In the genomic region with DNA sequence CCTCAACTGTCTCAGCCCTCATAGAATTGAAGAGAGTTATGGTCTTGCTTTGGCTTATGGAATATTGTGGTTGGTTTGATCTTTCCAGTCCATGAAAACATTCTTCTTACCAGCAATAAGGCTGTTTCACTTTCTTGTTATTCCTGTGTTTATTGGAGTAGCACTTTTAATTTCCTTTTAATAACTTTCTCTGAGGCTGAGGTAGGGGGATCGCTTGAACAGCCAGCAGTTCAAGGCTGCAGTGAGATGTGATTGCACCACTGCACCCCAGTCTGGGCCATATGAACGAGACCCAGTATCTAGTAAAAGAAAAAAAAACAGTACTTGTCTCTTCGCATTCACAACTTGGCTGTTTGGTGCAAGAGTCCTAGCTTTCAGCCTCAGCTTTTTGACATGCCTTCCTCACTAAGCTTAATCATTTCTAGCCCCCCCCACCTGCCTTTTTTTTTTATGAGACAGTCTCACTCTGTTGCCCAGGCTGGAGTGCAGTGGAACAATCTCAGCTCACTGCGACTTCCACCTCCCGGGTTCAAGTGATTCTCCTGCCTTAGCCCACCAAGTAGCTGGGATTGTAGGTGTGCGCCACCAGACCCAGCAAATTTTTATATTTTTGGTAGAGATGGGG, we compare ENCODE assay signal across 20 cellular contexts.
DNase-seq lines count a peak whose midpoint lies in the region; ATAC-seq, FAIRE-seq and TF ChIP-seq lines count a peak whose summit lies in the region.
"Had no signal": no experiment of that assay in that cellular context is flagged by ENCODE, and none has a peak within 500 bp of the region (broad histone marks: within the 10 kb centered on the region; RNA-seq: fewer than 3 reads in every experiment).

No MANE protein-coding gene starts in this region.

- no peak for TF ChIP-seq EP300 in GM12878 (IDR thresholded peaks at IDR 0.05; ENCODE audit: borderline replicate concordance in 1 of 2, control insufficient read depth in 1 of 2, low read depth in 2 of 2, low read length in 2 of 2)

- 81% methylated on average over 6 of the region's 6 CpGs for WGBS in GM12878 (ENCODE audit: insufficient coverage, insufficient replicate concordance, low lambda C conversion rate, missing lambda C conversion rate)

- H3K4me3 Mint-ChIP-seq in type B pancreatic cell: no peak overlapping the region
- H3K4me3 Mint-ChIP-seq: CD14-positive monocyte had no signal

- no peak for ATAC-seq in activated naive CD4-positive, alpha-beta T cell treated with anti-CD3 and anti-CD28 coated beads, Interleukin-2, amount 50 U/mL, for 72 hours
- ATAC-seq in GM12878: no peak
- no peak for ATAC-seq in GM21526 (IDR thresholded peaks at IDR 0.05; ENCODE audit: low FRiP score, unreplicated experiment)
- ATAC-seq: left colon had no signal

- no peak for TF ChIP-seq CTCF in GM12878 (IDR thresholded peaks at IDR 0.05 in 2 of 3, conservative IDR thresholded peaks at IDR 0.05 in 1 of 3; ENCODE audit: control insufficient read depth in 2 of 3, extremely low read depth in 1 of 3, insufficient read depth in 1 of 3, low read depth in 3 of 3, low read length in 3 of 3)
- TF ChIP-seq CTCF in type B pancreatic cell (conservative IDR thresholded peaks at IDR 0.05): no peak

- H3K27ac Mint-ChIP-seq in activated naive CD4-positive, alpha-beta T cell treated with anti-CD3 and anti-CD28 coated beads, Interleukin-2, amount 50 U/mL, for 72 hours: peak overlapping the region; percentile 3 to 28
- H3K27ac Mint-ChIP-seq in type B pancreatic cell: peak overlapping the region; percentile 81

- intact Hi-C loops in GM12878 (cut with micrococcal nuclease; ENCODE audit: unreplicated experiment): no loop called here

- H3K27ac ChIP-seq in Karpas-422 (ENCODE audit: low read length): peak overlapping the region; percentile 61
- no peak overlapping the region for H3K27ac ChIP-seq in GM12878 (ENCODE audit: control insufficient read depth, insufficient read depth)
- H3K27ac ChIP-seq: brain microvascular endothelial cell, epithelial cell of prostate, WERI-Rb-1 had no signal

- H3K36me3 Mint-ChIP-seq in activated naive CD4-positive, alpha-beta T cell treated with anti-CD3 and anti-CD28 coated beads, Interleukin-2, amount 50 U/mL, for 72 hours: peaks cover 0 to 45% of the 10 kb centered on the region in 2 donors
- H3K36me3 Mint-ChIP-seq in type B pancreatic cell: peaks cover 15% of the 10 kb centered on the region

- H3K4me1 Mint-ChIP-seq in type B pancreatic cell (ENCODE audit: unreplicated experiment): peaks cover 44% of the 10 kb centered on the region

- POLR2A ChIA-PET in GM12878 (lab: Charles Lee): interaction anchor here (0.6 to 1.4 kb wide), 2 partner anchors 9 to 27 kb away, joined by 3 to 4 read pairs; no protein-coding TSS in a partner anchor

- in situ Hi-C loops in GM12878 (cut with MboI): no loop called here

- no peaks in the 10 kb centered on the region for H3K9me2 ChIP-seq in Karpas-422 (replicated peaks; ENCODE audit: insufficient read depth, low read length)

- no peak for DNase-seq in activated naive CD4-positive, alpha-beta T cell treated with anti-CD3 and anti-CD28 coated beads, Interleukin-2, amount 50 U/mL, for 72 hours (ENCODE audit: low spot score in 2 of 2)
- no peak for DNase-seq in activated naive CD4-positive, alpha-beta T cell treated with anti-CD3 and anti-CD28 coated beads, Interleukin-2, amount 50 U/mL, for 16 hours
- DNase-seq in Karpas-422 (no peak), GM12878 (ENCODE audit: low read depth, low spot score) (no peak), type B pancreatic cell (ENCODE audit: extremely low spot score, unreplicated experiment) (no peak), OCI-M2 (lab: John Stamatoyannopoulos, UW; ENCODE audit: unreplicated experiment) (no peak)
- DNase-seq: adrenal gland; brain microvascular endothelial cell; foreskin fibroblast; left colon; mesenchymal stem cell; NCI-H1048; NCI-H187 treated with DMSO at 0.1 percent for 48 hours; NCI-H526; stimulated activated CD4-positive, alpha-beta T cell treated with anti-CD3 and anti-CD28 coated beads, Interleukin-2, amount 100 ng/mL, for 24 hours; WERI-Rb-1 had no signal

- TF ChIP-seq RAD21 in GM12878 (IDR thresholded peaks at IDR 0.05; ENCODE audit: insufficient read depth, low read depth, low read length): no peak

- H3K9me3 ChIP-seq in Karpas-422 (ENCODE audit: low read length) (no peaks in the 10 kb centered on the region; the same call in 1 of the 2 replicates), GM12878 (replicated peaks; ENCODE audit: control insufficient read depth, insufficient read depth, low read length) (peaks cover 8% of the 10 kb centered on the region; the same call in 2 of the 3 replicates)
- H3K9me3 ChIP-seq: adrenal gland had no signal

- H3K4me1 ChIP-seq in Karpas-422 (ENCODE audit: low read length) (peaks cover 49% of the 10 kb centered on the region), GM12878 (ENCODE audit: control insufficient read depth, insufficient read depth, low read length) (peaks cover 32% of the 10 kb centered on the region)

- no TSS peak for BruUV-seq in GM12878 (replicated peaks; lab: Mats Ljungman, UMichigan)

- peaks cover 0 to 4% of the 10 kb centered on the region in 2 donors for H3K9me3 Mint-ChIP-seq in activated naive CD4-positive, alpha-beta T cell treated with anti-CD3 and anti-CD28 coated beads, Interleukin-2, amount 50 U/mL, for 72 hours
- H3K9me3 Mint-ChIP-seq in type B pancreatic cell: peaks cover 9% of the 10 kb centered on the region

- CTCF ChIA-PET in GM12878 (lab: Yijun Ruan, JAX): interaction anchor here (0.9 to 1.0 kb wide), 3 partner anchors 49 to 188 kb away, joined by 3 to 8 read pairs (median 3); no protein-coding TSS in a partner anchor

- no peak for TF ChIP-seq POLR2A in GM12878 (IDR thresholded peaks at IDR 0.05; ENCODE audit: low read depth, low read length)

- H4K20me1 ChIP-seq in Karpas-422 (ENCODE audit: insufficient read depth, low read depth, low read length): no peaks in the 10 kb centered on the region
- H4K20me1 ChIP-seq in GM12878 (ENCODE audit: control insufficient read depth, insufficient read depth): peaks cover 5% of the 10 kb centered on the region; the same call in 1 of the 2 replicates

- no peak overlapping the region for H2AFZ ChIP-seq in Karpas-422 (ENCODE audit: low read length)
- H2AFZ ChIP-seq in GM12878 (ENCODE audit: control insufficient read depth, low read depth, low read length): no peak overlapping the region

- H3K9ac ChIP-seq in Karpas-422 (ENCODE audit: low read length): no peak overlapping the region
- H3K9ac ChIP-seq in GM12878 (ENCODE audit: control insufficient read depth, insufficient read depth, low read length): no peak overlapping the region

- H3K27me3 Mint-ChIP-seq in type B pancreatic cell: no peaks in the 10 kb centered on the region

- H3K4me2 ChIP-seq in Karpas-422 (ENCODE audit: low read depth, low read length, poor library complexity, severe bottlenecking): no peak overlapping the region
- no peak overlapping the region for H3K4me2 ChIP-seq in GM12878 (ENCODE audit: control insufficient read depth, insufficient read depth)
- H3K4me2 ChIP-seq: smooth muscle cell had no signal

- peaks cover 14% of the 10 kb centered on the region for H3K36me3 ChIP-seq in Karpas-422 (ENCODE audit: insufficient read depth, low read length)
- H3K36me3 ChIP-seq in GM12878 (ENCODE audit: control insufficient read depth in 2 of 2, insufficient read depth in 2 of 2, low read length in 1 of 2): peaks cover 2 to 14% of the 10 kb centered on the region in 2 experiments; a peak in 3 of 4 replicates
- H3K36me3 ChIP-seq: adrenal gland, WERI-Rb-1 had no signal

- H3K27me3 ChIP-seq in Karpas-422 (ENCODE audit: low read length): no peaks in the 10 kb centered on the region
- no peaks in the 10 kb centered on the region for H3K27me3 ChIP-seq in GM12878 (replicated peaks in 1 of 2; ENCODE audit: control insufficient read depth in 2 of 2, insufficient read depth in 2 of 2, low read length in 1 of 2)
- H3K27me3 ChIP-seq: adrenal gland, brain microvascular endothelial cell had no signal

- RAD21 ChIA-PET in GM12878 (lab: Charles Lee; ENCODE audit: unreplicated experiment): interaction anchor here (1.0 to 1.3 kb wide), 7 partner anchors 12 to 85 kb away, joined by 3 to 4 read pairs (median 3); no protein-coding TSS in a partner anchor

- FAIRE-seq in GM12878 (lab: Jason Lieb, UNC): no peak

- H3K79me2 ChIP-seq in Karpas-422 (ENCODE audit: low read length): peaks cover 95% of the 10 kb centered on the region
- peaks cover 95% of the 10 kb centered on the region for H3K79me2 ChIP-seq in GM12878 (ENCODE audit: control insufficient read depth, insufficient read depth, low read length)

- H3K4me3 ChIP-seq in Karpas-422 (ENCODE audit: low read length) (no peak overlapping the region), GM12878 (no peak overlapping the region)
- H3K4me3 ChIP-seq: adrenal gland, smooth muscle cell had no signal

- SMC1A ChIA-PET in GM12878 (lab: Charles Lee; ENCODE audit: uncharacterized antibody, unreplicated experiment): interaction anchor here (0.5 to 1.8 kb wide), 5 partner anchors 9 to 159 kb away, joined by 3 to 5 read pairs (median 4); no protein-coding TSS in a partner anchor

TF ChIP-seq in GM12878, 131 proteins besides CTCF, POLR2A, EP300 and RAD21:
- TF ChIP-seq NRF1 (conservative IDR thresholded peaks at IDR 0.05; ENCODE audit: low read depth, low read length) (no peak), MEF2B (IDR thresholded peaks at IDR 0.05; ENCODE audit: partially characterized antibody, poor library complexity, severe bottlenecking) (no peak), NFXL1 (IDR thresholded peaks at IDR 0.05; ENCODE audit: borderline replicate concordance) (0 out of 2 replicates have a peak, but pooled peaks have one; percentile 41), EGR1 (IDR thresholded peaks at IDR 0.05; ENCODE audit: borderline replicate concordance in 1 of 2, low read depth in 2 of 2, low read length in 2 of 2) (no peak)
